Comparison of ENCODE assay signal across 16 cellular contexts in genomic region chr1:64135501-64136245, GRCh38.
"Had no signal": no experiment of that assay in that cellular context is flagged by ENCODE, and none has a peak within 500 bp of the region (broad histone marks: within the 10 kb centered on the region; RNA-seq: fewer than 3 reads in every experiment).

No MANE protein-coding gene starts in this region.

- FAIRE-seq: keratinocyte had no signal

- H3K79me2 ChIP-seq: parathyroid adenoma had no signal

- H3K27me3 ChIP-seq: heart left ventricle, tibial artery, vagina had no signal

- DNase-seq: activated CD4-positive, alpha-beta memory T cell treated with anti-CD3 and anti-CD28 coated beads for 36 hours; activated naive CD4-positive, alpha-beta T cell; activated naive CD8-positive, alpha-beta T cell treated with anti-CD3 and anti-CD28 coated beads, Interleukin-2, amount 50 U/mL, for 24 hours; activated T-cell treated with anti-CD3 and anti-CD28 coated beads, Interleukin-2, amount 50 U/mL, for 48 hours; cortex of kidney; effector memory CD4-positive, alpha-beta T cell; heart left ventricle; left ventricle myocardium superior; mesendoderm; T-cell; tibial artery had no signal

- H2AFZ ChIP-seq: parathyroid adenoma had no signal

- ATAC-seq: activated naive CD8-positive, alpha-beta T cell treated with anti-CD3 and anti-CD28 coated beads, Interleukin-2, amount 50 U/mL, for 24 hours; stimulated activated effector memory CD8-positive, alpha-beta T cell treated with anti-CD3 and anti-CD28 coated beads, Interleukin-12 subunit alpha, Interleukin-12 subunit beta, amount 100 ng/mL, for 72 hours; T-cell had no signal

- H3K36me3 ChIP-seq: tibial artery, vagina had no signal

- H3K4me2 ChIP-seq: smooth muscle cell had no signal

- H3K9me3 ChIP-seq: heart left ventricle, tibial artery, vagina had no signal

- H3K9ac ChIP-seq: parathyroid adenoma had no signal

- H3K4me3 ChIP-seq: heart left ventricle, smooth muscle cell, tibial artery, vagina had no signal

- H3K27ac ChIP-seq: parathyroid adenoma, vagina had no signal
